In genomic region chr12:23670684-23671083, GRCh38 we compare ENCODE assay signal across 30 cellular contexts.
"Had no signal": no experiment of that assay in that cellular context is flagged by ENCODE, and none has a peak within 500 bp of the region (broad histone marks: within the 10 kb centered on the region; RNA-seq: fewer than 3 reads in every experiment).

No MANE protein-coding gene starts in this region.

- FAIRE-seq: bronchial epithelial cell, TTC549 had no signal

- H3K36me3 ChIP-seq: ascending aorta, cardiac muscle cell, colonic mucosa had no signal

- H3K27me3 ChIP-seq: ascending aorta, cardiac muscle cell, colonic mucosa had no signal

- DNase-seq: activated B cell treated with CpG ODN at 0.5 μM for 24 hours; activated CD4-positive, alpha-beta memory T cell treated with anti-CD3 and anti-CD28 coated beads, Interleukin-2, amount 10 ng/mL, durations not matched to agents 7 days and 5 days; activated CD4-positive, alpha-beta T cell treated with anti-CD3 and anti-CD28 coated beads for 4 hours; activated CD4-positive, alpha-beta T cell treated with anti-CD3 and anti-CD28 coated beads, Interleukin-2, amount 10 ng/mL, durations not matched to agents 7 days and 5 days; activated CD4-positive, alpha-beta T cell treated with anti-CD3 and anti-CD28 coated beads, Interleukin-2, amount 50 U/mL, for 48 hours; activated CD4-positive, CD25-positive, alpha-beta regulatory T cell treated with anti-CD3 and anti-CD28 coated beads, Interleukin-2, amount 50 U/mL, for 72 hours; activated CD8-positive, alpha-beta memory T cell treated with anti-CD3 and anti-CD28 coated beads for 24 hours; activated CD8-positive, alpha-beta memory T cell treated with anti-CD3 and anti-CD28 coated beads, Interleukin-2, amount 10 ng/mL, durations not matched to agents 7 days and 5 days; activated CD8-positive, alpha-beta memory T cell treated with anti-CD3 and anti-CD28 coated beads, Interleukin-2, amount 50 U/mL, for 48 hours; activated CD8-positive, alpha-beta T cell treated with anti-CD3 and anti-CD28 coated beads, Interleukin-2, amount 10 ng/mL, durations not matched to agents 7 days and 5 days; activated effector memory CD4-positive, alpha-beta T cell treated with Interleukin-2 at 50 U/mL for 16 hours; activated gamma-delta T cell; activated naive CD4-positive, alpha-beta T cell treated with anti-CD3 and anti-CD28 coated beads, Interleukin-2, amount 10 ng/mL, durations not matched to agents 7 days and 5 days; activated naive CD4-positive, alpha-beta T cell treated with Interleukin-2 at 50 U/mL for 16 hours; activated naive CD8-positive, alpha-beta T cell treated with anti-CD3 and anti-CD28 coated beads, Interleukin-2, amount 10 ng/mL, durations not matched to agents 7 days and 5 days; activated naive CD8-positive, alpha-beta T cell treated with anti-CD3 and anti-CD28 coated beads, Interleukin-2, amount 50 U/mL, for 24 hours; activated T-cell treated with anti-CD3 and anti-CD28 coated beads, Interleukin-2, amount 50 U/mL, for 24 hours; activated T-cell treated with anti-CD3 and anti-CD28 coated beads, Interleukin-2, amount 50 U/mL, for 48 hours; amygdala; anterior cingulate cortex; caudate nucleus; cerebellar nuclear complex; colonic mucosa; T-helper 2 cell; T-helper 9 cell had no signal

- ATAC-seq: activated CD8-positive, alpha-beta memory T cell treated with anti-CD3 and anti-CD28 coated beads, Interleukin-2, amount 10 ng/mL, durations not matched to agents 7 days and 5 days; activated CD8-positive, alpha-beta T cell treated with anti-CD3 and anti-CD28 coated beads, Interleukin-2, amount 10 ng/mL, durations not matched to agents 7 days and 5 days; activated naive CD8-positive, alpha-beta T cell treated with anti-CD3 and anti-CD28 coated beads, Interleukin-2, amount 50 U/mL, for 24 hours had no signal

- H3K4me3 ChIP-seq: ascending aorta, cardiac muscle cell, colonic mucosa had no signal

- H3K9me3 ChIP-seq: ascending aorta, colonic mucosa had no signal

- H3K4me1 ChIP-seq: colonic mucosa had no signal

- H3K27ac ChIP-seq: ascending aorta, cardiac muscle cell, colonic mucosa, VCaP had no signal
